ENCODE assay signal across 9 cellular contexts in the genomic region with DNA sequence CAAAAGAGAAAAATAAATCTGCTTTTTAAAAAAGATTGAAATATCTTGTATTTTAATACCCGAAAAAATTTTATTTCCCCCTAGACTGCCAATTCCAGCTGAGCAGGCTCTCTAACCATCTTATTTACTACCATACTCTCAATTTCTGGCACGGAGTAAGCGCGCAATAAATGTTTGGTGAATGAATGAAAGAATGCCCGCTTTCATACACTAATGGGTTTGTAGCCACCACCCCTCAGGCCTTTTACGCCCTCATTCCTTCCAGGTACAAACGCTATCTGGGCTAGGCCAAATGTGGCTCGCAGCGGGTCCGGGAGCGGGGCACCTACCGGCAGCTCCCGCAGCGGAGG. TPM values are rescaled to one million over a fixed set of nuclear protein-coding genes. Genes with fewer than 3 reads are reported as not detected.
DNase-seq lines count a peak whose midpoint lies in the region; ATAC-seq, FAIRE-seq and TF ChIP-seq lines count a peak whose summit lies in the region.
"Had no signal": no experiment of that assay in that cellular context is flagged by ENCODE, and none has a peak within 500 bp of the region (broad histone marks: within the 10 kb centered on the region; RNA-seq: fewer than 3 reads in every experiment).

No MANE protein-coding gene starts in this region.

- peak overlapping the region; percentile 99 for H3K4me2 ChIP-seq in SU-DHL-6 (ENCODE audit: low read depth, low read length, poor library complexity, severe bottlenecking)

- H4K20me1 ChIP-seq in SU-DHL-6 (ENCODE audit: low read depth, low read length): no peaks in the 10 kb centered on the region

- no peak for FAIRE-seq in small intestine (lab: Jason Lieb, UNC)
- FAIRE-seq: colon had no signal

- H3K4me1 Mint-ChIP-seq in activated CD4-positive, alpha-beta T cell treated with anti-CD3 and anti-CD28 coated beads for 36 hours: peaks cover 7% of the 10 kb centered on the region

- no peak overlapping the region for H3K27ac Mint-ChIP-seq in activated CD4-positive, alpha-beta T cell treated with anti-CD3 and anti-CD28 coated beads for 36 hours

- intact Hi-C loops in activated CD4-positive, alpha-beta T cell treated with anti-CD3 and anti-CD28 coated beads for 36 hours (cut with DNase I, micrococcal nuclease): loop anchor here in 1 of 2 experiments (10.0 kb wide), 1 partner anchor 242 kb away; a partner anchor contains a TSS
- intact Hi-C loops in right cardiac atrium (cut with DNase I): no loop called here

- no peak overlapping the region for H3K27ac ChIP-seq in SU-DHL-6 (ENCODE audit: low read depth, low read length)
- no peak overlapping the region for H3K27ac ChIP-seq in right cardiac atrium (ENCODE audit: low read length)
- H3K27ac ChIP-seq in small intestine (ENCODE audit: low read depth in 1 of 2, low read length in 1 of 2): peak overlapping the region; percentile 8 to 53

- no peak for ATAC-seq in activated CD4-positive, alpha-beta T cell treated with anti-CD3 and anti-CD28 coated beads for 36 hours
- ATAC-seq in right cardiac atrium: no peak
- ATAC-seq in HG03342 (IDR thresholded peaks at IDR 0.05; ENCODE audit: unreplicated experiment): no peak

- POLR2A ChIA-PET in activated CD4-positive, alpha-beta T cell treated with anti-CD3 and anti-CD28 coated beads for 36 hours (lab: Charles Lee): interaction anchor here (0.7 to 1.0 kb wide), 2 partner anchors 9 to 103 kb away, joined by 3 to 5 read pairs; no protein-coding TSS in a partner anchor

- peak overlapping the region; percentile 72 for H3K4me3 Mint-ChIP-seq in activated CD4-positive, alpha-beta T cell treated with anti-CD3 and anti-CD28 coated beads for 36 hours

- no peaks in the 10 kb centered on the region for H3K9me3 ChIP-seq in SU-DHL-6 (ENCODE audit: insufficient read depth, low read length)
- H3K9me3 ChIP-seq in right cardiac atrium (ENCODE audit: control insufficient read depth, low read length): no peaks in the 10 kb centered on the region
- H3K9me3 ChIP-seq in small intestine (ENCODE audit: control insufficient read depth, low read depth): no peaks in the 10 kb centered on the region

- TF ChIP-seq CTCF in SU-DHL-6 (IDR thresholded peaks at IDR 0.05; ENCODE audit: insufficient read depth, low read length, poor library complexity, severe bottlenecking): no peak

- no peaks in the 10 kb centered on the region for H3K79me2 ChIP-seq in SU-DHL-6 (ENCODE audit: insufficient read depth, low read length)

- no peaks in the 10 kb centered on the region for H3K27me3 Mint-ChIP-seq in activated CD4-positive, alpha-beta T cell treated with anti-CD3 and anti-CD28 coated beads for 36 hours

- DNase-seq in activated CD4-positive, alpha-beta T cell treated with anti-CD3 and anti-CD28 coated beads for 36 hours: no peak
- no peak for DNase-seq in activated CD4-positive, alpha-beta T cell treated with anti-CD3 and anti-CD28 coated beads, Interleukin-2, amount 50 U/mL, for 48 hours
- DNase-seq in right cardiac atrium (no peak), small intestine (peak; percentile 17), inferior parietal cortex (ENCODE audit: extremely low spot score) (no peak)
- no peak for DNase-seq in activated CD4-positive, alpha-beta T cell treated with anti-CD3 and anti-CD28 coated beads for 48 hours

- H3K27me3 ChIP-seq in SU-DHL-6 (ENCODE audit: low read length) (no peaks in the 10 kb centered on the region), right cardiac atrium (ENCODE audit: control insufficient read depth, insufficient read depth) (no peaks in the 10 kb centered on the region), small intestine (ENCODE audit: control insufficient read depth in 2 of 2, insufficient read depth in 2 of 2, low read length in 2 of 2) (no peaks in the 10 kb centered on the region)

- WGBS in right cardiac atrium: 4% methylated on average over 14 of the region's 14 CpGs
- WGBS in small intestine, 3 donors: 0 to 3% (median 2%) methylated on average over 11 to 14 of the region's 14 CpGs

- no peaks in the 10 kb centered on the region for H3K9me3 Mint-ChIP-seq in activated CD4-positive, alpha-beta T cell treated with anti-CD3 and anti-CD28 coated beads for 36 hours (ENCODE audit: low read depth)

- H3K9me2 ChIP-seq in SU-DHL-6 (replicated peaks; ENCODE audit: insufficient read depth, low read length): no peaks in the 10 kb centered on the region

- CTCF ChIA-PET in activated CD4-positive, alpha-beta T cell treated with anti-CD3 and anti-CD28 coated beads for 36 hours (lab: Charles Lee): interaction anchor here (0.7 to 1.6 kb wide), 3 partner anchors 10 to 97 kb away, joined by 4 to 14 read pairs (median 5); a partner anchor contains a TSS

- no peaks in the 10 kb centered on the region for H3K36me3 ChIP-seq in SU-DHL-6 (ENCODE audit: low read length)
- no peaks in the 10 kb centered on the region for H3K36me3 ChIP-seq in small intestine (ENCODE audit: control insufficient read depth in 2 of 2, insufficient read depth in 2 of 2, low read length in 2 of 2)

- H3F3A ChIP-seq in SU-DHL-6 (ENCODE audit: insufficient read depth): 0 out of 2 replicates have a peak, but pooled peaks cover 4% of the 10 kb centered on the region

- peaks cover 2% of the 10 kb centered on the region for H3K36me3 Mint-ChIP-seq in activated CD4-positive, alpha-beta T cell treated with anti-CD3 and anti-CD28 coated beads for 36 hours (ENCODE audit: low read depth)

- H3K4me1 ChIP-seq in right cardiac atrium (ENCODE audit: control insufficient read depth, insufficient read depth, low read length): peaks cover 7% of the 10 kb centered on the region
- no peaks in the 10 kb centered on the region for H3K4me1 ChIP-seq in small intestine (ENCODE audit: control insufficient read depth in 2 of 2, insufficient read depth in 1 of 2, low read depth in 1 of 2, low read length in 1 of 2)

- peak overlapping the region; percentile 94 for H3K4me3 ChIP-seq in SU-DHL-6 (ENCODE audit: insufficient read depth, low read length, poor library complexity, severe bottlenecking)
- H3K4me3 ChIP-seq in right cardiac atrium (ENCODE audit: low read length): peak overlapping the region; percentile 96
- H3K4me3 ChIP-seq in small intestine (ENCODE audit: low read depth in 1 of 2, low read length in 2 of 2): peak overlapping the region; percentile 60 to 95

- peak overlapping the region; percentile 72 for H3K9ac ChIP-seq in SU-DHL-6 (ENCODE audit: low read length)

- peak overlapping the region; percentile 90 for H2AFZ ChIP-seq in SU-DHL-6 (ENCODE audit: low read depth, low read length, severe bottlenecking)

RNA-seq across cellular contexts. Expression of a gene that starts 0.6 kb away (rescaled TPM):
- total RNA-seq in activated CD4-positive, alpha-beta T cell treated with anti-CD3 and anti-CD28 coated beads for 36 hours: 10 to 100 TPM; 12.3 to 14.1 TPM
- 10 to 100 TPM; 12.0 to 15.3 (median 13.4) TPM for total RNA-seq in right cardiac atrium
- 10.0 TPM for polyA plus RNA-seq in right cardiac atrium
- 10 to 100 TPM in 1 of 3 donors, 1 to 10 TPM in 2; 9.2 to 12.0 (median 9.5) TPM for polyA plus RNA-seq in small intestine

RNA-seq across cellular contexts. Expression of a gene that starts 10.4 kb away (rescaled TPM):
- 100 to 1,000 TPM; 111 to 155 TPM for total RNA-seq in activated CD4-positive, alpha-beta T cell treated with anti-CD3 and anti-CD28 coated beads for 36 hours
- 100 to 1,000 TPM; 149 to 163 (median 151) TPM for total RNA-seq in right cardiac atrium
- polyA plus RNA-seq in right cardiac atrium (234 TPM), small intestine (100 to 1,000 TPM; 170 to 219 (median 177) TPM)

RNA-seq across cellular contexts. Expression of a gene that starts 17.6 kb away (rescaled TPM):
- total RNA-seq in activated CD4-positive, alpha-beta T cell treated with anti-CD3 and anti-CD28 coated beads for 36 hours: not detected
- not detected for total RNA-seq in right cardiac atrium
- not detected for polyA plus RNA-seq in right cardiac atrium
- polyA plus RNA-seq in small intestine: 10 to 100 TPM in 2 of 3 donors, 1 to 10 TPM in 1; 4.2 to 49.4 (median 21.2) TPM

RNA-seq across cellular contexts. Expression of a gene that starts 20.2 kb away (rescaled TPM):
- under 1 TPM; 0.30 TPM for total RNA-seq in activated CD4-positive, alpha-beta T cell treated with anti-CD3 and anti-CD28 coated beads for 36 hours
- 1 to 10 TPM in 3 of 4 donors, under 1 TPM in 1; 0.45 to 1.6 (median 1.4) TPM for total RNA-seq in right cardiac atrium
- polyA plus RNA-seq in right cardiac atrium: 0.70 TPM
- polyA plus RNA-seq in small intestine: 1 to 10 TPM; 1.7 to 6.9 (median 6.8) TPM

Comparison
In these comparisons a context has a peak if more than half of its experiments do, and no peak if none do; other contexts are left out.
1. H3K27ac ChIP-seq: peak in small intestine (2 of 2); none in SU-DHL-6 (single experiment) and right cardiac atrium (single experiment).
2. Peak in every context shown above with its lines, with median percentiles within 50 percentile points of each other: H3K4me3 ChIP-seq.